ENCODE assay signal across 1 cellular context in the genomic region with DNA sequence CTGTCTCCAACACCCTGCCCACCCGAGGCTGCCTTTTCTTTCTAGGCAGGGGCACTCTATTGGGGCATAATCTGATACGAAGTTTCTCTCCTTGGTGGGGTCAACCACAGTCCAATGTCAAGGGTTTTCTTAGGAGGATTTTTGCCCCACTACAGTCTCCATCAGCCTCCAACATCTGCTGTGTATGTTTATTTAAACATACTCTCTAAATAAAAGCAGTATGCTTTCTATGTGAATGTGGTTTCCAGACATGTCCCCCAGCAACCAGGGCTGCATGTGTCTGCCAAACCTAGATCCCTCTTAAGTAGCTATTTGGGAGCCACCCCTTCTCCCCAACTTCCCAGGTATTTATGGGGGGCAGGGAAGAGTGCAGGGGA.
TF ChIP-seq lines count a peak whose summit lies in the region.

No MANE protein-coding gene starts in this region.

TF ChIP-seq in HEK293, 187 proteins besides CTCF, POLR2A, EP300 and RAD21 (continued from another document):
- TF ChIP-seq ZBTB26 (tag by site-specific recombination; optimal IDR thresholded peaks at IDR 0.05) (no peak), YY1 (tag by site-specific recombination; IDR thresholded peaks at IDR 0.05) (no peak), REPIN1 (tag by site-specific recombination; IDR thresholded peaks at IDR 0.05; ENCODE audit: low read depth) (no peak)
